Comparison of ENCODE assay signal across 21 cellular contexts in genomic region chr18:23163786-23164583, GRCh38.
"Had no signal": no experiment of that assay in that cellular context is flagged by ENCODE, and none has a peak within 500 bp of the region (broad histone marks: within the 10 kb centered on the region; RNA-seq: fewer than 3 reads in every experiment).

No MANE protein-coding gene starts in this region.

- ATAC-seq: activated CD8-positive, alpha-beta T cell treated with anti-CD3 and anti-CD28 coated beads for 36 hours; activated naive CD8-positive, alpha-beta T cell treated with anti-CD3 and anti-CD28 coated beads, Interleukin-2, amount 50 U/mL, for 24 hours; activated T-cell treated with anti-CD3 and anti-CD28 coated beads, Interleukin-2, amount 50 U/mL, for 4 hours; activated T-helper 17 cell treated with anti-CD3 and anti-CD28 coated beads, Interleukin-2, amount 50 U/mL, for 72 hours; body of pancreas; esophagus mucosa; WTC11 had no signal

- H3K36me3 ChIP-seq: adrenal gland had no signal

- DNase-seq: activated CD4-positive, alpha-beta T cell treated with anti-CD3 and anti-CD28 coated beads for 48 hours; activated CD4-positive, alpha-beta T cell treated with anti-CD3 and anti-CD28 coated beads, Interleukin-2, amount 50 U/mL, for 1 hour; activated CD4-positive, alpha-beta T cell treated with anti-CD3 and anti-CD28 coated beads, Interleukin-2, amount 50 U/mL, for 48 hours; activated CD8-positive, alpha-beta memory T cell treated with anti-CD3 and anti-CD28 coated beads for 24 hours; activated CD8-positive, alpha-beta T cell treated with anti-CD3 and anti-CD28 coated beads for 36 hours; activated naive CD4-positive, alpha-beta T cell treated with anti-CD3 and anti-CD28 coated beads for 36 hours; activated naive CD8-positive, alpha-beta T cell treated with anti-CD3 and anti-CD28 coated beads for 36 hours; activated naive CD8-positive, alpha-beta T cell treated with anti-CD3 and anti-CD28 coated beads, Interleukin-2, amount 50 U/mL, for 24 hours; activated T-cell treated with anti-CD3 and anti-CD28 coated beads, Interleukin-2, amount 50 U/mL, for 4 hours; adrenal gland; amygdala; aorta; body of pancreas; caudate nucleus; cortex of kidney; effector CD8-positive, alpha-beta T cell; foreskin fibroblast; T-helper 2 cell had no signal

- H3K4me3 ChIP-seq: adrenal gland, body of pancreas had no signal

- H3K27ac ChIP-seq: adrenal gland, body of pancreas had no signal

- H3K4me1 ChIP-seq: adrenal gland had no signal

- H3K27me3 ChIP-seq: adrenal gland, body of pancreas had no signal
